Comparison of ENCODE assay signal across 7 cellular contexts in the genomic region with DNA sequence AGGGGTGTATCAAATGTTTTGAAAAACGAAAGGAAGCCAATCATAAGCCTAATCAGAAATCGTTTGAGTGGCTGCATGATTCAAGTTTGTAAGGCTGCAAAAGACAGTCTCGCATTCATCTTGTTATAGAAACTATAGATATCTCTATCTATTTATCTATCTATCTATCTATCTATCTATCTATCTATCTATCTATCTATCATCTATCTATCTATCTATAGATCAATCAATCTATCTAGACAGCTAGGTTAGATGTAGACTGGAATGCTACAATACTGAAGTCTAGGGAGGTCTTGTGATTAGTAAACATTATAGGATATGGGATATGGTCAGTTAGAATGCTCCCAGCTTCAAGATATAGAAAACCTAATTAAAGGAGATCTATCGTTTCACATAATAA.
"Had no signal": no experiment of that assay in that cellular context is flagged by ENCODE, and none has a peak within 500 bp of the region (broad histone marks: within the 10 kb centered on the region; RNA-seq: fewer than 3 reads in every experiment).

No MANE protein-coding gene starts in this region.

- FAIRE-seq: HepG2, HTR-8/SVneo had no signal

- H3K4me2 ChIP-seq: KMS-11 had no signal

- DNase-seq: IMR-90, KBM-7, KG1 had no signal

- H3K27ac ChIP-seq: HL-60, KMS-11 had no signal

- H3K9ac ChIP-seq: KMS-11 had no signal

- ATAC-seq: HepG2 had no signal
